Comparison of ENCODE assay signal across 20 cellular contexts in the genomic region with DNA sequence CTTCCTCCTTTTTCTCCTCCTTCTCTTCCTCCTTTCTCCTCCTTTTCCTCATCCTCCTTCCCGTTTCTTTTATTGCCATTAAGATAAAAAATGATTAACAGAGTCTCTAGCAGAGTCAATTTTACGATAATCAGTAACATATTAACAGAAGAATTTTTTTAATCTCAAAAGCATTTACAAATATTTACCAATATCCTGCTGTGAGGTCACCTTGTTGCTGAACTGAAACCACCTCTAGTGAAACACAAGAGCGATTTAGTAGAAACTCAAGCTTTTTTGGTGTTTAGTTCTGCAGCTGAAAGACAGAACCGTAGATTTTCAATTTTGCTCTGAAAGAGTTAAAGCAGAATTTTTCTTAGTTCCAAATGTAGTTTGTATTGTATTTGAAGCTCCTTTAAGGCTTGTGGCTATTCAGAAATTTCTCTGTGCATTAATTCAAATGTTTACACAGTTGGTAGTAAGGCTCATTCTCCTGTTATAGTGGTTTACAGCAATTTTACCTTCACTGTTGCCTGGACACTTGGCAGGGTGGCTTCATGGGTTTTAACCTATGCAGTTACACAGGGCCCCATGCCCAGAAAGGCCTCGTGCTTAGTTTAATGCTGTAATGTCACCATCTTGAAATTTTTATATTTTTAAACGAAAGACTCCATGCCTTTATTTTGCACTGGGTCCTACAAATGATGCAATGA.
DNase-seq lines count a peak whose midpoint lies in the region; ATAC-seq lines count a peak whose summit lies in the region.
"Had no signal": no experiment of that assay in that cellular context is flagged by ENCODE, and none has a peak within 500 bp of the region (broad histone marks: within the 10 kb centered on the region; RNA-seq: fewer than 3 reads in every experiment).

No MANE protein-coding gene starts in this region.

- intact Hi-C loops in activated CD4-positive, alpha-beta T cell treated with anti-CD3 and anti-CD28 coated beads, Interleukin-2, amount 10 ng/mL, durations not matched to agents 24 days and 14 days (cut with micrococcal nuclease) = no loop called here

- DNase-seq in mesenchymal stem cell (no peak), NCI-H146 treated with DMSO at 0.1 percent for 48 hours (lab: John Stamatoyannopoulos, UW; ENCODE audit: unreplicated experiment) (no peak)
- DNase-seq in activated CD4-positive, alpha-beta T cell treated with anti-CD3 and anti-CD28 coated beads, Interleukin-2, amount 10 ng/mL, durations not matched to agents 24 days and 14 days = no peak
- DNase-seq: activated gamma-delta T cell treated with Interleukin-2 at 50 U/mL for 16 hours, BE2C, cortex of kidney, DMS79 treated with DMSO at 0.1 percent for 48 hours, H9, NCI-H187 treated with DMSO at 0.1 percent for 48 hours, NCI-H524 treated with DMSO at 0.1 percent for 48 hours, PC-9, stomach, uterus had no signal

- H3K79me1 ChIP-seq in mesenchymal stem cell (replicated peaks; ENCODE audit: low read length, poor library complexity, severe bottlenecking) = no peaks in the 10 kb centered on the region

- no peak overlapping the region for H3K4me3 ChIP-seq in mesenchymal stem cell (ENCODE audit: insufficient read depth in 1 of 2, low read depth in 1 of 2, low read length in 2 of 2)
- H3K4me3 ChIP-seq: PC-9, stomach, uterus had no signal

- H3K23ac ChIP-seq in mesenchymal stem cell (ENCODE audit: low read length in 2 of 2) = no peak overlapping the region

- H3K4me2 ChIP-seq in mesenchymal stem cell (ENCODE audit: low read length, poor library complexity, severe bottlenecking) = no peak overlapping the region
- H3K4me2 ChIP-seq: PC-9 had no signal

- H4K91ac ChIP-seq in mesenchymal stem cell (ENCODE audit: low read length) = no peak overlapping the region

- H2AFZ ChIP-seq in mesenchymal stem cell (ENCODE audit: low read depth, low read length) = no peak overlapping the region
- H2AFZ ChIP-seq: PC-9 had no signal

- WGBS in mesenchymal stem cell = 89% methylated on average over 3 of the region's 6 CpGs

- H3K4me3 Mint-ChIP-seq in activated CD4-positive, alpha-beta T cell treated with anti-CD3 and anti-CD28 coated beads, Interleukin-2, amount 10 ng/mL, durations not matched to agents 24 days and 14 days = no peak overlapping the region
- H3K4me3 Mint-ChIP-seq: H9, WTC11 had no signal

- ATAC-seq in GM18870 (IDR thresholded peaks at IDR 0.05; ENCODE audit: unreplicated experiment) (peak; percentile 92), GM21825 (IDR thresholded peaks at IDR 0.05; ENCODE audit: unreplicated experiment) (peak; percentile 63), HG03571 (IDR thresholded peaks at IDR 0.05; ENCODE audit: unreplicated experiment) (peak; percentile 90), GM21381 (IDR thresholded peaks at IDR 0.05; ENCODE audit: unreplicated experiment) (no peak), GM21717 (IDR thresholded peaks at IDR 0.05; ENCODE audit: unreplicated experiment) (no peak)
- ATAC-seq: esophagus mucosa, WTC11 had no signal

- no peak overlapping the region for H2BK15ac ChIP-seq in mesenchymal stem cell (ENCODE audit: low read depth, poor library complexity, severe bottlenecking)

- no peak overlapping the region for H3K14ac ChIP-seq in mesenchymal stem cell (ENCODE audit: low read length in 2 of 2)

- H2AK5ac ChIP-seq in mesenchymal stem cell (ENCODE audit: low read length, severe bottlenecking) = no peak overlapping the region

- H3K9ac ChIP-seq in mesenchymal stem cell (ENCODE audit: low read length) = no peak overlapping the region

- H3K4ac ChIP-seq in mesenchymal stem cell (ENCODE audit: low read depth in 1 of 2, low read length in 2 of 2) = no peak overlapping the region

- H3K9me3 ChIP-seq in mesenchymal stem cell (ENCODE audit: control insufficient read depth, low read length) = no peaks in the 10 kb centered on the region
- H3K9me3 ChIP-seq: BE2C, stomach, uterus had no signal

- peaks cover 3% of the 10 kb centered on the region for H3K9me3 Mint-ChIP-seq in activated CD4-positive, alpha-beta T cell treated with anti-CD3 and anti-CD28 coated beads, Interleukin-2, amount 10 ng/mL, durations not matched to agents 24 days and 14 days
- H3K9me3 Mint-ChIP-seq: H9, WTC11 had no signal

- no peaks in the 10 kb centered on the region for H3K4me1 Mint-ChIP-seq in activated CD4-positive, alpha-beta T cell treated with anti-CD3 and anti-CD28 coated beads, Interleukin-2, amount 10 ng/mL, durations not matched to agents 24 days and 14 days

- H2BK5ac ChIP-seq in mesenchymal stem cell (ENCODE audit: low read depth, low read length, poor library complexity, severe bottlenecking) = peak overlapping the region; percentile 86

- peaks cover 1% of the 10 kb centered on the region for H3K4me1 ChIP-seq in mesenchymal stem cell (ENCODE audit: control insufficient read depth, insufficient read depth, low read depth, low read length)
- H3K4me1 ChIP-seq: BE2C, uterus had no signal

- H3K27ac Mint-ChIP-seq in activated CD4-positive, alpha-beta T cell treated with anti-CD3 and anti-CD28 coated beads, Interleukin-2, amount 10 ng/mL, durations not matched to agents 24 days and 14 days = no peak overlapping the region
- H3K27ac Mint-ChIP-seq: H9, WTC11 had no signal

- no peaks in the 10 kb centered on the region for H3K36me3 ChIP-seq in mesenchymal stem cell (ENCODE audit: control insufficient read depth in 1 of 2, insufficient read depth in 2 of 2, low read depth in 1 of 2, low read length in 2 of 2)
- H3K36me3 ChIP-seq: BE2C, stomach, uterus had no signal

- H4K8ac ChIP-seq in mesenchymal stem cell (ENCODE audit: low read length) = no peak overlapping the region

- no peak overlapping the region for H2BK120ac ChIP-seq in mesenchymal stem cell (ENCODE audit: low read depth, low read length)

- H3K27me3 Mint-ChIP-seq in activated CD4-positive, alpha-beta T cell treated with anti-CD3 and anti-CD28 coated beads, Interleukin-2, amount 10 ng/mL, durations not matched to agents 24 days and 14 days = no peaks in the 10 kb centered on the region

- H3K36me3 Mint-ChIP-seq in activated CD4-positive, alpha-beta T cell treated with anti-CD3 and anti-CD28 coated beads, Interleukin-2, amount 10 ng/mL, durations not matched to agents 24 days and 14 days (ENCODE audit: low read depth) = no peaks in the 10 kb centered on the region
- H3K36me3 Mint-ChIP-seq: WTC11 had no signal

- peak overlapping the region; percentile 80 for H3K27ac ChIP-seq in mesenchymal stem cell (ENCODE audit: low read length, poor library complexity, severe bottlenecking)
- H3K27ac ChIP-seq: PC-9, stomach, uterus had no signal

- no peaks in the 10 kb centered on the region for H3K27me3 ChIP-seq in mesenchymal stem cell (ENCODE audit: control insufficient read depth in 1 of 2, insufficient read depth in 1 of 2, low read length in 2 of 2)
- H3K27me3 ChIP-seq: BE2C, stomach, uterus had no signal

- H3K18ac ChIP-seq in mesenchymal stem cell (ENCODE audit: low read depth in 1 of 2, low read length in 2 of 2) = no peak overlapping the region

- H2BK12ac ChIP-seq in mesenchymal stem cell (ENCODE audit: low read length in 2 of 2) = no peak overlapping the region

Comparison
In these comparisons a context has a peak if more than half of its experiments do, and no peak if none do; other contexts are left out.
1. ATAC-seq: peak in GM18870 (single experiment), GM21825 (single experiment) and HG03571 (single experiment); none in GM21381 (single experiment) and GM21717 (single experiment).